ENCODE assay signal across 8 cellular contexts in genomic region chr7:135335628-135336139, GRCh38.
A peak's percentile ranks its signal among the peaks of the same experiment; 100 is the strongest.
DNase-seq lines count a peak whose midpoint lies in the region; ATAC-seq and TF ChIP-seq lines count a peak whose summit lies in the region.

No MANE protein-coding gene starts in this region.

- H3K36me3 ChIP-seq in SJSA1: no peaks in the 10 kb centered on the region

- ATAC-seq in GM21723 (IDR thresholded peaks at IDR 0.05; ENCODE audit: unreplicated experiment) (peak; percentile 70), memory B cell (ENCODE audit: low read depth) (peak; percentile 60)

- peaks cover 3% of the 10 kb centered on the region for H3K9me3 Mint-ChIP-seq in memory B cell

- peaks cover 2% of the 10 kb centered on the region for H3K36me3 Mint-ChIP-seq in memory B cell

- H3K27ac ChIP-seq in SJSA1: no peak overlapping the region

- H3K9me3 ChIP-seq in SJSA1 (replicated peaks): no peaks in the 10 kb centered on the region

- H3K4me3 Mint-ChIP-seq in memory B cell: no peak overlapping the region

- no peak overlapping the region for H3K27ac Mint-ChIP-seq in memory B cell

- no peaks in the 10 kb centered on the region for H3K27me3 ChIP-seq in SJSA1 (replicated peaks)

- H3K4me1 Mint-ChIP-seq in memory B cell: no peaks in the 10 kb centered on the region

- no peaks in the 10 kb centered on the region for H3K4me1 ChIP-seq in SJSA1 (replicated peaks)

- DNase-seq in D341Med (ENCODE audit: low spot score) (peak; percentile 85), NCI-H1048 (lab: John Stamatoyannopoulos, UW) (peak; percentile 54), SJSA1 (ENCODE audit: low read depth in 1 of 2, low spot score in 2 of 2) (peak; percentile 37 to 60), choroid plexus epithelial cell (ENCODE audit: low read depth) (peak; percentile 68), memory B cell (ENCODE audit: low spot score in 2 of 2) (no peak), ureter (ENCODE audit: low spot score) (peak; percentile 70), DMS114 treated with DMSO at 0.1 percent for 48 hours (lab: John Stamatoyannopoulos, UW; ENCODE audit: unreplicated experiment) (no peak)

- TF ChIP-seq CTCF in choroid plexus epithelial cell (conservative IDR thresholded peaks at IDR 0.05; ENCODE audit: low read depth, low read length): peak; percentile 58

- H3K4me3 ChIP-seq in SJSA1: no peak overlapping the region
- no peak overlapping the region for H3K4me3 ChIP-seq in choroid plexus epithelial cell (ENCODE audit: low read depth, low read length)

- peaks cover 2% of the 10 kb centered on the region for H3K27me3 Mint-ChIP-seq in memory B cell

Comparison
In these comparisons a context has a peak if more than half of its experiments do, and no peak if none do; other contexts are left out.
1. DNase-seq: peak in D341Med (single experiment), NCI-H1048 (single experiment), SJSA1 (2 of 2), choroid plexus epithelial cell (single experiment) and ureter (single experiment); none in memory B cell (0 of 2) and DMS114 treated with DMSO at 0.1 percent for 48 hours (single experiment).